In the genomic region with DNA sequence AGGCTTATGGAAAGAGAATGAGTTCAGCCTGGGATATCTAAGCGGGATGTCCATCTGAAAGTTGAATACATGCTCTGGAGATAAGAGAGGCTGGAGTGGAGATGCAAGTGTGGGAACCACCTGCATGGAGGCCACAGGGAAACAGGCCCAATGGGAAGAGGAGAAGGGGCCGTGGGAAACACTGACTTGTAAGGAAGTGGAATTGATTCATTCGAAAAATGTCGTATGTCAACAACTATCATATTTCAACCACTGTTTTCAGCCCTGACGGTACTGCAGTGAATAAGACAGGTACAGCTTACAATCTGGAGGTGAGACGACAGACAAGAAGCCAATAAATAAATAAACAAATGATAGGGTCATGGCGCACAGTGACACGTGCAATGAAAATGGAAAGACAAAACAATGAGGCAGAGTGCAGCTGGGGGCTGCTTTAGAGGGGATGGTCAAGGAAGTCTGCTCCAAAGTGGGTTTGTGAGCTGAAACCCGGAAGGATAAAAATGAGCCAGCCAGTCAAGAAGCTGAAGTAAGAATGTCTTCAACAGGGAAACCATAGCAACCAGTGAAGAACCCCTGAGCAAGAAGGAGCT, we compare ENCODE assay signal across 17 cellular contexts.
"Had no signal": no experiment of that assay in that cellular context is flagged by ENCODE, and none has a peak within 500 bp of the region (broad histone marks: within the 10 kb centered on the region; RNA-seq: fewer than 3 reads in every experiment).

No MANE protein-coding gene starts in this region.

- H3K27me3 Mint-ChIP-seq: activated CD8-positive, alpha-beta memory T cell treated with anti-CD3 and anti-CD28 coated beads, Interleukin-2, amount 10 ng/mL, durations not matched to agents 7 days and 5 days had no signal

- H3K9me3 Mint-ChIP-seq: activated CD4-positive, alpha-beta memory T cell treated with anti-CD3 and anti-CD28 coated beads for 36 hours; activated naive CD4-positive, alpha-beta T cell treated with anti-CD3 and anti-CD28 coated beads for 36 hours; activated naive CD8-positive, alpha-beta T cell treated with anti-CD3 and anti-CD28 coated beads, Interleukin-2, amount 50 U/mL, for 24 hours; activated T-helper 2 cell treated with anti-CD3 and anti-CD28 coated beads, Interferon-gamma antibody, Interleukin-2, Interleukin-4, amounts not matched to agents 10 μg/mL and 5 μg/mL and 100 μg/mL, durations not matched to agents 14 hours and 24 hours and 36 hours; naive B cell; stimulated activated naive B cell treated with anti-CD40 and anti-IgM and Interleukin-4, amounts not matched to agents 10 μg/mL and 1 μg/mL and 100 μg/mL, for 72 hours had no signal

- ATAC-seq: activated CD8-positive, alpha-beta memory T cell treated with anti-CD3 and anti-CD28 coated beads, Interleukin-2, amount 10 ng/mL, durations not matched to agents 7 days and 5 days; activated naive CD8-positive, alpha-beta T cell treated with anti-CD3 and anti-CD28 coated beads, Interleukin-2, amount 50 U/mL, for 24 hours; left lung; stimulated activated naive B cell treated with anti-CD40 and anti-IgM and Interleukin-4, amounts not matched to agents 10 μg/mL and 1 μg/mL and 100 μg/mL, for 72 hours had no signal

- H3K27ac Mint-ChIP-seq: activated CD4-positive, alpha-beta memory T cell treated with anti-CD3 and anti-CD28 coated beads for 36 hours; activated CD8-positive, alpha-beta memory T cell treated with anti-CD3 and anti-CD28 coated beads, Interleukin-2, amount 10 ng/mL, durations not matched to agents 7 days and 5 days; activated naive CD4-positive, alpha-beta T cell treated with anti-CD3 and anti-CD28 coated beads for 36 hours; activated naive CD8-positive, alpha-beta T cell treated with anti-CD3 and anti-CD28 coated beads, Interleukin-2, amount 50 U/mL, for 24 hours; activated T-helper 2 cell treated with anti-CD3 and anti-CD28 coated beads, Interferon-gamma antibody, Interleukin-2, Interleukin-4, amounts not matched to agents 10 μg/mL and 5 μg/mL and 100 μg/mL, durations not matched to agents 14 hours and 24 hours and 36 hours; naive B cell; stimulated activated naive B cell treated with anti-CD40 and anti-IgM and Interleukin-4, amounts not matched to agents 10 μg/mL and 1 μg/mL and 100 μg/mL, for 72 hours had no signal

- H3K27me3 ChIP-seq: cardiac muscle cell, left lung, suprapubic skin, upper lobe of left lung had no signal

- H3K4me3 Mint-ChIP-seq: activated CD4-positive, alpha-beta memory T cell treated with anti-CD3 and anti-CD28 coated beads for 36 hours; activated CD8-positive, alpha-beta memory T cell treated with anti-CD3 and anti-CD28 coated beads, Interleukin-2, amount 10 ng/mL, durations not matched to agents 7 days and 5 days; activated naive CD4-positive, alpha-beta T cell treated with anti-CD3 and anti-CD28 coated beads for 36 hours; activated naive CD8-positive, alpha-beta T cell treated with anti-CD3 and anti-CD28 coated beads, Interleukin-2, amount 50 U/mL, for 24 hours; naive B cell; stimulated activated naive B cell treated with anti-CD40 and anti-IgM and Interleukin-4, amounts not matched to agents 10 μg/mL and 1 μg/mL and 100 μg/mL, for 72 hours had no signal

- H3K36me3 ChIP-seq: cardiac muscle cell, left lung, suprapubic skin, upper lobe of left lung had no signal

- H3K9me3 ChIP-seq: left lung, suprapubic skin, upper lobe of left lung had no signal

- H3K4me1 Mint-ChIP-seq: activated CD8-positive, alpha-beta memory T cell treated with anti-CD3 and anti-CD28 coated beads, Interleukin-2, amount 10 ng/mL, durations not matched to agents 7 days and 5 days; activated naive CD8-positive, alpha-beta T cell treated with anti-CD3 and anti-CD28 coated beads, Interleukin-2, amount 50 U/mL, for 24 hours; naive B cell had no signal

- H3K27ac ChIP-seq: cardiac muscle cell, left lung, suprapubic skin, upper lobe of left lung, VCaP had no signal

- H3K4me1 ChIP-seq: left lung, suprapubic skin, upper lobe of left lung had no signal

- H3K36me3 Mint-ChIP-seq: activated CD4-positive, alpha-beta memory T cell treated with anti-CD3 and anti-CD28 coated beads for 36 hours; activated CD8-positive, alpha-beta memory T cell treated with anti-CD3 and anti-CD28 coated beads, Interleukin-2, amount 10 ng/mL, durations not matched to agents 7 days and 5 days; naive B cell had no signal

- DNase-seq: activated CD4-positive, alpha-beta memory T cell treated with anti-CD3 and anti-CD28 coated beads for 36 hours; activated CD8-positive, alpha-beta memory T cell treated with anti-CD3 and anti-CD28 coated beads, Interleukin-2, amount 10 ng/mL, durations not matched to agents 7 days and 5 days; activated naive CD4-positive, alpha-beta T cell treated with anti-CD3 and anti-CD28 coated beads for 36 hours; activated naive CD8-positive, alpha-beta T cell treated with anti-CD3 and anti-CD28 coated beads, Interleukin-2, amount 50 U/mL, for 24 hours; activated T-cell treated with anti-CD3 and anti-CD28 coated beads, Interleukin-2, amount 50 U/mL, for 1 hour; aorta; islet precursor cell; left lung; naive B cell; posterior cingulate gyrus; stimulated activated CD4-positive, alpha-beta T cell treated with anti-CD3 and anti-CD28 coated beads, Interleukin-2, amount 100 ng/mL, for 48 hours; stimulated activated naive B cell treated with anti-CD40 and anti-IgM and Interleukin-4, amounts not matched to agents 10 μg/mL and 1 μg/mL and 100 μg/mL, for 72 hours had no signal

- H3K4me3 ChIP-seq: cardiac muscle cell, left lung, suprapubic skin, upper lobe of left lung had no signal
